In genomic region chr10:57351076-57351475, GRCh38 we compare ENCODE assay signal across 27 cellular contexts.
"Had no signal": no experiment of that assay in that cellular context is flagged by ENCODE, and none has a peak within 500 bp of the region (broad histone marks: within the 10 kb centered on the region; RNA-seq: fewer than 3 reads in every experiment).

No MANE protein-coding gene starts in this region.

- H3K27me3 Mint-ChIP-seq: natural killer cell treated with Interleukin-12 subunit alpha and Interleukin-12 subunit beta and Interleukin-15 and Interleukin-18, amount 100 ng/mL, for 72 hours; progenitor cell of endocrine pancreas; stimulated activated naive B cell treated with anti-CD40 and anti-IgM and Interleukin-4, amounts not matched to agents 10 μg/mL and 1 μg/mL and 100 μg/mL, for 72 hours had no signal

- DNase-seq: naive thymus-derived CD8-positive, alpha-beta T cell; nephron progenitor cell; occipital lobe; ovary; psoas muscle; right cardiac atrium; right lobe of liver; sigmoid colon; small intestine; stimulated activated CD4-positive, alpha-beta T cell treated with anti-CD3 and anti-CD28 coated beads, Interleukin-15, amount 100 ng/mL, for 24 hours; stimulated activated CD4-positive, alpha-beta T cell treated with anti-CD3 and anti-CD28 coated beads, Interleukin-2, amount 100 ng/mL, for 24 hours; stimulated activated CD4-positive, alpha-beta T cell treated with anti-CD3 and anti-CD28 coated beads, Interleukin-2, amount 100 ng/mL, for 48 hours; stimulated activated CD4-positive, alpha-beta T cell treated with anti-CD3 and anti-CD28 coated beads, Interleukin-4, amount 100 ng/mL, for 24 hours; stimulated activated naive B cell treated with anti-CD40 and anti-IgM and Interleukin-4, amounts not matched to agents 10 μg/mL and 1 μg/mL and 100 μg/mL, for 72 hours; stimulated activated naive CD4-positive, alpha-beta T cell treated with Interleukin-2 at 50 U/mL for 16 hours; stomach; thyroid gland; trophoblast cell had no signal

- ATAC-seq: naive thymus-derived CD8-positive, alpha-beta T cell; natural killer cell treated with Interleukin-12 subunit alpha and Interleukin-12 subunit beta and Interleukin-15 and Interleukin-18, amount 100 ng/mL, for 72 hours; psoas muscle; stimulated activated effector memory CD8-positive, alpha-beta T cell treated with anti-CD3 and anti-CD28 coated beads, Interleukin-12 subunit alpha, Interleukin-12 subunit beta, amount 100 ng/mL, for 72 hours had no signal

- H3K4me3 Mint-ChIP-seq: naive thymus-derived CD8-positive, alpha-beta T cell; natural killer cell treated with Interleukin-12 subunit alpha and Interleukin-12 subunit beta and Interleukin-15 and Interleukin-18, amount 100 ng/mL, for 72 hours; nephron progenitor cell; neural crest cell; stimulated activated effector memory CD8-positive, alpha-beta T cell treated with anti-CD3 and anti-CD28 coated beads, Interleukin-12 subunit alpha, Interleukin-12 subunit beta, amount 100 ng/mL, for 72 hours; stimulated activated naive B cell treated with anti-CD40 and anti-IgM and Interleukin-4, amounts not matched to agents 10 μg/mL and 1 μg/mL and 100 μg/mL, for 72 hours had no signal

- H3K9ac ChIP-seq: parathyroid adenoma had no signal

- H3K36me3 Mint-ChIP-seq: naive thymus-derived CD8-positive, alpha-beta T cell; stimulated activated effector memory CD8-positive, alpha-beta T cell treated with anti-CD3 and anti-CD28 coated beads, Interleukin-12 subunit alpha, Interleukin-12 subunit beta, amount 100 ng/mL, for 72 hours; stimulated activated naive B cell treated with anti-CD40 and anti-IgM and Interleukin-4, amounts not matched to agents 10 μg/mL and 1 μg/mL and 100 μg/mL, for 72 hours had no signal

- H3K4me1 Mint-ChIP-seq: naive thymus-derived CD8-positive, alpha-beta T cell; nephron progenitor cell; neural crest cell; stimulated activated effector memory CD8-positive, alpha-beta T cell treated with anti-CD3 and anti-CD28 coated beads, Interleukin-12 subunit alpha, Interleukin-12 subunit beta, amount 100 ng/mL, for 72 hours; stimulated activated naive B cell treated with anti-CD40 and anti-IgM and Interleukin-4, amounts not matched to agents 10 μg/mL and 1 μg/mL and 100 μg/mL, for 72 hours had no signal

- H3K9me3 ChIP-seq: ovary, psoas muscle, right lobe of liver, sigmoid colon, thoracic aorta, thyroid gland, tibial nerve, upper lobe of left lung, vagina had no signal

- H3K27ac Mint-ChIP-seq: naive thymus-derived CD8-positive, alpha-beta T cell; natural killer cell treated with Interleukin-12 subunit alpha and Interleukin-12 subunit beta and Interleukin-15 and Interleukin-18, amount 100 ng/mL, for 72 hours; nephron progenitor cell; progenitor cell of endocrine pancreas; stimulated activated effector memory CD8-positive, alpha-beta T cell treated with anti-CD3 and anti-CD28 coated beads, Interleukin-12 subunit alpha, Interleukin-12 subunit beta, amount 100 ng/mL, for 72 hours; stimulated activated naive B cell treated with anti-CD40 and anti-IgM and Interleukin-4, amounts not matched to agents 10 μg/mL and 1 μg/mL and 100 μg/mL, for 72 hours had no signal

- H3K4me1 ChIP-seq: parathyroid adenoma, psoas muscle, right lobe of liver, sigmoid colon, stomach, thyroid gland, tibial nerve, upper lobe of left lung, vagina had no signal

- H3K4me3 ChIP-seq: ovary, psoas muscle, right lobe of liver, sigmoid colon, stomach, thoracic aorta, thyroid gland, tibial nerve, upper lobe of left lung, vagina had no signal

- H3K27me3 ChIP-seq: ovary, right lobe of liver, sigmoid colon, stomach, thyroid gland, tibial nerve, upper lobe of left lung, vagina had no signal

- H3K27ac ChIP-seq: ovary, parathyroid adenoma, psoas muscle, right lobe of liver, sigmoid colon, stomach, thoracic aorta, thyroid gland, tibial nerve, upper lobe of left lung, vagina had no signal

- H3K36me3 ChIP-seq: ovary, right lobe of liver, sigmoid colon, stomach, thoracic aorta, thyroid gland, tibial nerve, upper lobe of left lung, vagina had no signal
